Comparison of ENCODE assay signal across 27 cellular contexts in genomic region chr15:45230246-45230965, GRCh38. TPM values are rescaled to one million over a fixed set of nuclear protein-coding genes. Genes with fewer than 3 reads are reported as not detected.
"Had no signal": no experiment of that assay in that cellular context is flagged by ENCODE, and none has a peak within 500 bp of the region (broad histone marks: within the 10 kb centered on the region; RNA-seq: fewer than 3 reads in every experiment).

No MANE protein-coding gene starts in this region.

- H3K9me3 ChIP-seq: thyroid gland had no signal

- H3K4me1 ChIP-seq: esophagus muscularis mucosa, lower lobe of right lung, spleen had no signal

- ATAC-seq: activated CD4-positive, alpha-beta T cell treated with anti-CD3 and anti-CD28 coated beads for 36 hours; activated T-cell treated with anti-CD3 and anti-CD28 coated beads, Interleukin-2, amount 50 U/mL, for 4 hours; lower lobe of right lung; natural killer cell; stimulated activated naive CD8-positive, alpha-beta T cell treated with anti-CD3 and anti-CD28 coated beads, Interleukin-15, Interleukin-2, amounts not matched to agents 100 U/mL and 50 U/mL, for 24 hours had no signal

- H3K4me3 ChIP-seq: cardiac muscle cell, esophagus muscularis mucosa, lower lobe of right lung, spleen, thyroid gland had no signal

- DNase-seq: activated B cell treated with CpG ODN at 0.5 μM for 24 hours; activated CD4-positive, alpha-beta T cell treated with anti-CD3 and anti-CD28 coated beads for 36 hours; activated CD4-positive, alpha-beta T cell treated with anti-CD3 and anti-CD28 coated beads, Interleukin-2, amount 50 U/mL, for 4 hours; activated CD8-positive, alpha-beta memory T cell treated with anti-CD3 and anti-CD28 coated beads for 24 hours; activated CD8-positive, alpha-beta memory T cell treated with anti-CD3 and anti-CD28 coated beads, Interleukin-2, amount 50 U/mL, for 4 hours; activated naive CD4-positive, alpha-beta T cell treated with anti-CD3 and anti-CD28 coated beads for 36 hours; activated naive CD8-positive, alpha-beta T cell treated with anti-CD3 and anti-CD28 coated beads, Interleukin-2, amount 10 ng/mL, durations not matched to agents 7 days and 5 days; activated T-cell treated with anti-CD3 and anti-CD28 coated beads, Interleukin-2, amount 50 U/mL, for 4 hours; amniotic stem cell; effector CD8-positive, alpha-beta T cell; glutamatergic neuron; hypothalamus; lower lobe of right lung; natural killer cell; retina; spleen; stimulated activated CD4-positive, alpha-beta T cell treated with anti-CD3 and anti-CD28 coated beads, Interleukin-4, amount 100 ng/mL, for 1 hour; stimulated activated naive CD8-positive, alpha-beta T cell treated with anti-CD3 and anti-CD28 coated beads, Interleukin-15, Interleukin-2, amounts not matched to agents 100 U/mL and 50 U/mL, for 24 hours; T1000; thyroid gland had no signal

- H3K36me3 ChIP-seq: cardiac muscle cell, esophagus muscularis mucosa, lower lobe of right lung, spleen, thyroid gland had no signal

- H3K27me3 ChIP-seq: cardiac muscle cell, esophagus muscularis mucosa, thyroid gland had no signal

- H3K27ac ChIP-seq: cardiac muscle cell, esophagus muscularis mucosa, lower lobe of right lung, spleen had no signal

- FAIRE-seq: frontal cortex had no signal

RNA-seq across cellular contexts. Expression of gene SLC28A2, which starts 21.6 kb away (rescaled TPM):
- total RNA-seq: activated B cell treated with CpG ODN at 0.5 μM for 24 hours; activated CD4-positive, alpha-beta T cell treated with anti-CD3 and anti-CD28 coated beads for 36 hours; activated naive CD4-positive, alpha-beta T cell treated with anti-CD3 and anti-CD28 coated beads for 36 hours; activated naive CD8-positive, alpha-beta T cell treated with anti-CD3 and anti-CD28 coated beads, Interleukin-2, amount 10 ng/mL, durations not matched to agents 7 days and 5 days; cardiac muscle cell; chondrocyte; esophagus muscularis mucosa; frontal cortex; natural killer cell; osteocyte; spleen; subcutaneous adipose tissue; thyroid gland; ureter had no signal
- polyA plus RNA-seq: spleen had no signal
